ENCODE assay signal across 25 cellular contexts in genomic region chr4:1652088-1652487, GRCh38.
"Had no signal": no experiment of that assay in that cellular context is flagged by ENCODE, and none has a peak within 500 bp of the region (broad histone marks: within the 10 kb centered on the region; RNA-seq: fewer than 3 reads in every experiment).

No MANE protein-coding gene starts in this region.

- ATAC-seq: heart right ventricle; left cardiac atrium; left lung; mucosa of descending colon; psoas muscle; right cardiac atrium; stimulated activated memory B cell treated with anti-CD40 and anti-IgM and Interleukin-4, amounts not matched to agents 10 μg/mL and 1 μg/mL and 100 μg/mL, for 72 hours; upper lobe of right lung had no signal

- H3K27ac ChIP-seq: coronary artery, esophagus squamous epithelium, heart right ventricle, left lung, neural progenitor cell, psoas muscle, skin epidermis, spleen, thoracic aorta, tibial nerve, upper lobe of right lung, vagina had no signal

- H2AFZ ChIP-seq: neural progenitor cell had no signal

- DNase-seq: dermis blood vessel endothelial cell; effector memory CD4-positive, alpha-beta T cell; esophagus squamous epithelium; foreskin melanocyte; glutamatergic neuron; heart right ventricle; hippocampal formation; left cardiac atrium; mucosa of descending colon; naive B cell; nucleus accumbens; psoas muscle; right cardiac atrium; stimulated activated CD4-positive, alpha-beta T cell treated with anti-CD3 and anti-CD28 coated beads, Interleukin-4, amount 100 ng/mL, for 4 hours; upper lobe of right lung had no signal

- FAIRE-seq: islet of Langerhans had no signal

- H3K36me3 ChIP-seq: heart right ventricle, neural progenitor cell, thoracic aorta, upper lobe of right lung, vagina had no signal

- H3K9me3 ChIP-seq: esophagus squamous epithelium, heart right ventricle, left lung, mucosa of descending colon, psoas muscle, spleen, thoracic aorta, tibial nerve, upper lobe of right lung, vagina had no signal

- H3K9ac ChIP-seq: neural progenitor cell had no signal

- H3K4me1 ChIP-seq: esophagus squamous epithelium, heart right ventricle, left lung, neural progenitor cell, psoas muscle, spleen, tibial nerve, upper lobe of right lung, vagina had no signal

- H3K4me3 ChIP-seq: coronary artery, esophagus squamous epithelium, heart right ventricle, left lung, mucosa of descending colon, neural progenitor cell, psoas muscle, skin epidermis, spleen, thoracic aorta, tibial nerve, upper lobe of right lung, vagina had no signal

- H3K27me3 ChIP-seq: esophagus squamous epithelium, heart right ventricle, left lung, neural progenitor cell, spleen, tibial nerve, upper lobe of right lung, vagina had no signal

- H3K4me2 ChIP-seq: neural progenitor cell had no signal
